In genomic region chr5:3226171-3226570, GRCh38 we compare ENCODE assay signal across 22 cellular contexts.
DNase-seq lines count a peak whose midpoint lies in the region; ATAC-seq and TF ChIP-seq lines count a peak whose summit lies in the region.
"Had no signal": no experiment of that assay in that cellular context is flagged by ENCODE, and none has a peak within 500 bp of the region (broad histone marks: within the 10 kb centered on the region; RNA-seq: fewer than 3 reads in every experiment).

No MANE protein-coding gene starts in this region.

- H3K27me3 Mint-ChIP-seq in brain, result peaks cover 13% of the 10 kb centered on the region
- no peaks in the 10 kb centered on the region for H3K27me3 Mint-ChIP-seq in naive thymus-derived CD8-positive, alpha-beta T cell

- POLR2A ChIA-PET in naive thymus-derived CD8-positive, alpha-beta T cell (lab: Charles Lee), result no interaction called here

- H3K9me3 Mint-ChIP-seq in brain, result peaks cover 0 to 12% (median 4%) of the 10 kb centered on the region in 5 experiments
- H3K9me3 Mint-ChIP-seq in naive thymus-derived CD8-positive, alpha-beta T cell, result peaks cover 0 to 8% (median 0%) of the 10 kb centered on the region in 9 donors
- H3K9me3 Mint-ChIP-seq: nephron had no signal

- peak overlapping the region in 3 of 5 experiments; percentile 52 to 61 (median 57) for H3K4me3 Mint-ChIP-seq in brain
- no peak overlapping the region for H3K4me3 Mint-ChIP-seq in naive thymus-derived CD8-positive, alpha-beta T cell
- H3K4me3 Mint-ChIP-seq: activated T-cell treated with anti-CD3 and anti-CD28 coated beads, Interleukin-2, amount 50 U/mL, for 72 hours; HFFc6; nephron had no signal

- H3K4me1 Mint-ChIP-seq in brain, result peaks cover 32% of the 10 kb centered on the region
- no peaks in the 10 kb centered on the region for H3K4me1 Mint-ChIP-seq in naive thymus-derived CD8-positive, alpha-beta T cell
- H3K4me1 Mint-ChIP-seq: nephron had no signal

- DNase-seq in AG20443 (ENCODE audit: low spot score), result peak; percentile 60
- DNase-seq in NCI-H2029 treated with DMSO at 0.1 percent for 48 hours (lab: John Stamatoyannopoulos, UW), result peak; percentile 29
- peak; percentile 46 for DNase-seq in middle frontal gyrus (ENCODE audit: extremely low spot score, low spot score)
- DNase-seq in activated CD8-positive, alpha-beta memory T cell treated with anti-CD3 and anti-CD28 coated beads for 24 hours, result no peak
- no peak for DNase-seq in NCI-H82 treated with DMSO at 0.1 percent for 48 hours (lab: John Stamatoyannopoulos, UW; ENCODE audit: unreplicated experiment)
- DNase-seq in naive thymus-derived CD8-positive, alpha-beta T cell, result no peak
- DNase-seq: activated CD4-positive, CD25-positive, alpha-beta regulatory T cell treated with anti-CD3 and anti-CD28 coated beads, Interleukin-2, amount 50 U/mL, for 72 hours; activated naive CD4-positive, alpha-beta T cell treated with anti-CD3 and anti-CD28 coated beads, Interleukin-2, amount 50 U/mL, for 16 hours; activated T-cell treated with anti-CD3 and anti-CD28 coated beads, Interleukin-2, amount 50 U/mL, for 72 hours; Calu3; effector CD4-positive, alpha-beta T cell; gastrocnemius medialis; HFFc6; NCI-H1694; stimulated activated CD4-positive, alpha-beta T cell treated with anti-CD3 and anti-CD28 coated beads, Interleukin-4, amount 100 ng/mL, for 24 hours; stomach; uterus had no signal

- H3K36me3 Mint-ChIP-seq in brain, result no peaks in the 10 kb centered on the region
- H3K36me3 Mint-ChIP-seq in naive thymus-derived CD8-positive, alpha-beta T cell, result no peaks in the 10 kb centered on the region

- H3K27ac Mint-ChIP-seq in brain, result peak overlapping the region; percentile 19 to 92 (median 73)
- H3K27ac Mint-ChIP-seq in naive thymus-derived CD8-positive, alpha-beta T cell, result no peak overlapping the region
- H3K27ac Mint-ChIP-seq: activated T-cell treated with anti-CD3 and anti-CD28 coated beads, Interleukin-2, amount 50 U/mL, for 72 hours; HFFc6; nephron; progenitor cell of endocrine pancreas had no signal

- TF ChIP-seq CTCF in brain (conservative IDR thresholded peaks at IDR 0.05), result no peak

- ATAC-seq in HG03457 (IDR thresholded peaks at IDR 0.05; ENCODE audit: unreplicated experiment), result no peak
- no peak for ATAC-seq in naive thymus-derived CD8-positive, alpha-beta T cell
- ATAC-seq: activated T-cell treated with anti-CD3 and anti-CD28 coated beads, Interleukin-2, amount 50 U/mL, for 72 hours; esophagus mucosa had no signal

Comparison
In these comparisons a context has a peak if more than half of its experiments do, and no peak if none do; other contexts are left out.
1. DNase-seq: peak in AG20443 (single experiment), NCI-H2029 treated with DMSO at 0.1 percent for 48 hours (single experiment) and middle frontal gyrus (single experiment); none in activated CD8-positive, alpha-beta memory T cell treated with anti-CD3 and anti-CD28 coated beads for 24 hours (single experiment), NCI-H82 treated with DMSO at 0.1 percent for 48 hours (single experiment) and naive thymus-derived CD8-positive, alpha-beta T cell (0 of 10).
2. H3K27ac Mint-ChIP-seq: peak in brain (5 of 5); none in naive thymus-derived CD8-positive, alpha-beta T cell (0 of 10).
3. H3K4me3 Mint-ChIP-seq: peak in brain (3 of 5); none in naive thymus-derived CD8-positive, alpha-beta T cell (0 of 10).